In genomic region chr20:49481116-49481515, GRCh38 we compare ENCODE assay signal across 17 cellular contexts. TPM values are rescaled to one million over a fixed set of nuclear protein-coding genes. Genes with fewer than 3 reads are reported as not detected.
DNase-seq lines count a peak whose midpoint lies in the region; ATAC-seq, FAIRE-seq and TF ChIP-seq lines count a peak whose summit lies in the region.
"Had no signal": no experiment of that assay in that cellular context is flagged by ENCODE, and none has a peak within 500 bp of the region (broad histone marks: within the 10 kb centered on the region; RNA-seq: fewer than 3 reads in every experiment).

No MANE protein-coding gene starts in this region.

- H3K9me3 ChIP-seq in liver (ENCODE audit: control insufficient read depth in 4 of 4, low read length in 3 of 4) (no peaks in the 10 kb centered on the region), HepG2 (ENCODE audit: low read length) (no peaks in the 10 kb centered on the region), esophagus muscularis mucosa (no peaks in the 10 kb centered on the region)
- H3K9me3 ChIP-seq in CD8-positive, alpha-beta T cell (ENCODE audit: low read length) = no peaks in the 10 kb centered on the region
- H3K9me3 ChIP-seq: BLaER1 had no signal

- TF ChIP-seq POLR2A in HepG2 (IDR thresholded peaks at IDR 0.05; ENCODE audit: insufficient read depth in 1 of 2, low read depth in 2 of 2, low read length in 2 of 2) (no peak), esophagus muscularis mucosa (IDR thresholded peaks at IDR 0.05; ENCODE audit: low read depth) (no peak), GM12892 (IDR thresholded peaks at IDR 0.05; ENCODE audit: low read depth, low read length) (no peak)

- intact Hi-C loops in HepG2 (cut with micrococcal nuclease; ENCODE audit: unreplicated experiment) (loop anchor here (5.0 kb wide), 1 partner anchor 39 kb away; no protein-coding TSS in a partner anchor), esophagus muscularis mucosa (cut with DNase I) (loop anchor here (5.0 kb wide), 1 partner anchor 34 kb away; no protein-coding TSS in a partner anchor)
- intact Hi-C loops in CD8-positive, alpha-beta T cell (cut with DNase I, micrococcal nuclease) = no loop called here

- no peak overlapping the region for H3K4me2 ChIP-seq in HepG2 (ENCODE audit: low read depth, low read length)
- H3K4me2 ChIP-seq: BLaER1 had no signal

- no TSS peak for BruUV-seq in HepG2 (replicated peaks; lab: Mats Ljungman, UMichigan)

- FAIRE-seq in HepG2 (lab: Jason Lieb, UNC) (no peak), GM12892 (lab: Jason Lieb, UNC) (no peak)
- FAIRE-seq: H54 had no signal

- H3K27ac Mint-ChIP-seq in neural crest cell (ENCODE audit: unreplicated experiment) = no peak overlapping the region
- no peak overlapping the region for H3K27ac Mint-ChIP-seq in CD8-positive, alpha-beta T cell

- TF ChIP-seq EP300 in HepG2 (IDR thresholded peaks at IDR 0.05; ENCODE audit: low read depth in 2 of 2, low read length in 2 of 2) (no peak), HepG2 (CRISPR knock-in tag; IDR thresholded peaks at IDR 0.05; ENCODE audit: borderline replicate concordance) (no peak), esophagus muscularis mucosa (IDR thresholded peaks at IDR 0.05) (no peak)

- no peaks in the 10 kb centered on the region for H3K79me2 ChIP-seq in HepG2 (ENCODE audit: insufficient read depth, low read length)

- H3K4me3 ChIP-seq in liver (ENCODE audit: low read depth in 1 of 3, low read length in 3 of 3) (no peak overlapping the region), HepG2 (replicated peaks in 1 of 3; ENCODE audit: insufficient read depth in 1 of 3, low read depth in 2 of 3, low read length in 3 of 3) (no peak overlapping the region), esophagus muscularis mucosa (peak overlapping the region; percentile 71 to 77 (median 73))
- no peak overlapping the region for H3K4me3 ChIP-seq in CD8-positive, alpha-beta T cell (ENCODE audit: low read depth, low read length)
- H3K4me3 ChIP-seq: BLaER1, GM23248 had no signal

- H3K36me3 ChIP-seq in liver (ENCODE audit: control insufficient read depth in 4 of 4, insufficient read depth in 3 of 4, low read depth in 1 of 4, low read length in 3 of 4) = no peaks in the 10 kb centered on the region
- H3K36me3 ChIP-seq in HepG2 (replicated peaks in 1 of 2; ENCODE audit: control insufficient read depth in 1 of 2, insufficient read depth in 2 of 2, low read length in 2 of 2) = no peaks in the 10 kb centered on the region
- H3K36me3 ChIP-seq in esophagus muscularis mucosa = peaks cover 0 to 15% (median 2%) of the 10 kb centered on the region in 4 donors
- H3K36me3 ChIP-seq in CD8-positive, alpha-beta T cell (ENCODE audit: insufficient read depth, low read length) = no peaks in the 10 kb centered on the region
- H3K36me3 ChIP-seq: BLaER1 had no signal

- no peaks in the 10 kb centered on the region for H3K27me3 ChIP-seq in liver (ENCODE audit: control insufficient read depth in 4 of 4, insufficient read depth in 4 of 4, low read length in 3 of 4)
- H3K27me3 ChIP-seq in HepG2 (ENCODE audit: control insufficient read depth in 1 of 2, insufficient read depth in 2 of 2, low read length in 2 of 2) = peaks cover 4 to 32% of the 10 kb centered on the region in 2 experiments; a peak in 3 of 5 replicates
- H3K27me3 ChIP-seq in esophagus muscularis mucosa = peaks cover 0 to 18% (median 0%) of the 10 kb centered on the region in 4 donors
- H3K27me3 ChIP-seq in CD8-positive, alpha-beta T cell (ENCODE audit: insufficient read depth, low read length) = peaks cover 9% of the 10 kb centered on the region

- no peak for DNase-seq in HepG2 (ENCODE audit: low spot score)
- DNase-seq in esophagus muscularis mucosa (ENCODE audit: extremely low spot score) = no peak
- no peak for DNase-seq in neural crest cell (ENCODE audit: low read depth, low spot score)
- DNase-seq in CD8-positive, alpha-beta T cell = no peak
- no peak for DNase-seq in HuH-7 (ENCODE audit: low spot score)
- DNase-seq in GM12892 (ENCODE audit: insufficient read length) = no peak
- DNase-seq: AML-193, DMS53, GF-D8, GM23248 had no signal

- peak overlapping the region; percentile 34 for H3K4me3 Mint-ChIP-seq in neural crest cell
- no peak overlapping the region for H3K4me3 Mint-ChIP-seq in CD8-positive, alpha-beta T cell

- POLR2A ChIA-PET in HepG2 (lab: Yijun Ruan, JAX) = no interaction called here
- POLR2A ChIA-PET in CD8-positive, alpha-beta T cell (lab: Charles Lee) = no interaction called here

- H3K9me3 Mint-ChIP-seq in neural crest cell = no peaks in the 10 kb centered on the region
- H3K9me3 Mint-ChIP-seq in CD8-positive, alpha-beta T cell = no peaks in the 10 kb centered on the region

- H3K4me1 ChIP-seq in liver (ENCODE audit: control insufficient read depth in 4 of 4, insufficient read depth in 4 of 4, low read length in 3 of 4) (peaks cover 27 to 73% (median 43%) of the 10 kb centered on the region in 4 donors), HepG2 (ENCODE audit: insufficient read depth, low read length) (peaks cover 36% of the 10 kb centered on the region), esophagus muscularis mucosa (peaks cover 12 to 87% (median 77%) of the 10 kb centered on the region in 4 donors)
- H3K4me1 ChIP-seq in CD8-positive, alpha-beta T cell (ENCODE audit: insufficient read depth, low read length) = peaks cover 11% of the 10 kb centered on the region

- no peaks in the 10 kb centered on the region for H3K36me3 Mint-ChIP-seq in neural crest cell (ENCODE audit: low read depth)
- H3K36me3 Mint-ChIP-seq in CD8-positive, alpha-beta T cell = no peaks in the 10 kb centered on the region

- TF ChIP-seq CTCF in liver (IDR thresholded peaks at IDR 0.05; ENCODE audit: low read depth, low read length, missing input control) (no peak), HepG2 (CRISPR knock-in tag; IDR thresholded peaks at IDR 0.05) (no peak), esophagus muscularis mucosa (IDR thresholded peaks at IDR 0.05) (no peak), neural crest cell (conservative IDR thresholded peaks at IDR 0.05) (no peak)
- TF ChIP-seq CTCF in CD8-positive, alpha-beta T cell (IDR thresholded peaks at IDR 0.05) = no peak

- H3K27ac ChIP-seq in liver (ENCODE audit: low read depth in 1 of 2, low read length in 2 of 2) (no peak overlapping the region), HepG2 (ENCODE audit: extremely low read length, insufficient read depth, low read length) (no peak overlapping the region), esophagus muscularis mucosa (replicated peaks in 1 of 4) (peak overlapping the region; percentile 85 to 92 (median 88)), temporal lobe (ENCODE audit: low read depth, low read length) (peak overlapping the region; percentile 69)
- H3K27ac ChIP-seq in CD8-positive, alpha-beta T cell (ENCODE audit: low read depth, low read length) = no peak overlapping the region
- H3K27ac ChIP-seq: 22Rv1, BLaER1, GM23248 had no signal

- peaks cover 30% of the 10 kb centered on the region; the same call in 1 of the 2 replicates for H4K20me1 ChIP-seq in HepG2 (ENCODE audit: insufficient read depth, low read length)

- 48% methylated on average over 3 of the region's 3 CpGs for WGBS in liver
- WGBS in HepG2 (ENCODE audit: low lambda C conversion rate) = 38% methylated on average over 3 of the region's 3 CpGs
- 82% methylated on average over 3 of the region's 3 CpGs for WGBS in esophagus muscularis mucosa

- CTCF ChIA-PET in HepG2 (lab: Yijun Ruan, JAX; ENCODE audit: low intra/inter-chr PET ratio, low total read pairs) = interaction anchor here (9.6 kb wide), 1 partner anchor 147 kb away, joined by 159 read pairs; no protein-coding TSS in a partner anchor
- CTCF ChIA-PET in CD8-positive, alpha-beta T cell (lab: Charles Lee) = no interaction called here

- no peak for ATAC-seq in HepG2
- ATAC-seq in CD8-positive, alpha-beta T cell = no peak

- in situ Hi-C loops in HepG2 (cut with HindIII; ENCODE audit: extremely low pct_ligation_motif_present, low pct_unique_long_range_greater_than_20kb) = loop anchor here (5.0 kb wide), 2 partner anchors 94 to 149 kb away; no protein-coding TSS in a partner anchor

- TF ChIP-seq RAD21 in liver (IDR thresholded peaks at IDR 0.05) (no peak), HepG2 (CRISPR knock-in tag; IDR thresholded peaks at IDR 0.05) (no peak)

- peaks cover 57% of the 10 kb centered on the region for H3K27me3 Mint-ChIP-seq in neural crest cell (ENCODE audit: low read depth)
- peaks cover 57% of the 10 kb centered on the region for H3K27me3 Mint-ChIP-seq in CD8-positive, alpha-beta T cell (ENCODE audit: low read depth)

- H3K4me1 Mint-ChIP-seq in neural crest cell = peaks cover 15% of the 10 kb centered on the region
- peaks cover 7% of the 10 kb centered on the region for H3K4me1 Mint-ChIP-seq in CD8-positive, alpha-beta T cell (ENCODE audit: low read depth)

- no peak overlapping the region for H2AFZ ChIP-seq in HepG2 (ENCODE audit: low read length)
- H2AFZ ChIP-seq: GM23248 had no signal

- H3K9ac ChIP-seq in liver (ENCODE audit: low read depth in 1 of 2, low read length in 2 of 2) = no peak overlapping the region
- no peak overlapping the region for H3K9ac ChIP-seq in HepG2 (ENCODE audit: insufficient read depth, low read depth, low read length)
- H3K9ac ChIP-seq: BLaER1, GM23248 had no signal

RNA-seq across cellular contexts. Expression of gene KCNB1, which starts 1.4 kb away (rescaled TPM):
- total RNA-seq in liver (under 1 TPM; under 0.01 to 0.33 TPM), HepG2 (2016; rRNA removed; fragmentation: Illumina TruSeq; extraction: Trizol) (0.02 TPM in 1 of 2 replicates, not detected in the other), esophagus muscularis mucosa (10 to 100 TPM; 32.3 to 55.5 (median 51.9) TPM), neural crest cell (1.6 and 2.8 TPM in 2 replicates), temporal lobe (9.3 TPM)
- polyA plus RNA-seq in liver (1 to 10 TPM; 2.5 to 3.4 TPM), HepG2 (2011; rRNA removed) (0.01 TPM in 1 of 2 replicates, not detected in the other)
- total RNA-seq in HepG2 (2016; cell fraction: cytosol; rRNA removed; fragmentation: Illumina TruSeq; extraction: Trizol; ENCODE audit: low read depth) = not detected in 2 replicates
- total RNA-seq in HepG2 (2016; cell fraction: insoluble cytoplasmic fraction; rRNA removed; fragmentation: Illumina TruSeq; extraction: Trizol) = 0.04 TPM in 1 of 2 replicates, not detected in the other
- not detected in 2 replicates for total RNA-seq in HepG2 (2016; cell fraction: membrane; rRNA removed; fragmentation: Illumina TruSeq; extraction: Trizol)
- 0.09 TPM in 1 of 2 replicates, not detected in the other for total RNA-seq in HepG2 (2016; cell fraction: nucleus; rRNA removed; fragmentation: Illumina TruSeq; extraction: Trizol)
- 0.03 TPM in 1 of 2 replicates, not detected in the other for polyA plus RNA-seq in HepG2 (2011; cell fraction: cytosol; rRNA removed)
- polyA plus RNA-seq in HepG2 (2011; cell fraction: nucleus; rRNA removed) = not detected in 2 replicates
- polyA plus RNA-seq in HepG2 (2012) = 0.05 and 0.09 TPM in 2 replicates
- not detected in 2 replicates for polyA plus RNA-seq in HepG2 (2016; cell fraction: cytosol; fragmentation: Illumina TruSeq; extraction: Trizol; ENCODE audit: low read depth)
- polyA plus RNA-seq in HepG2 (2016; cell fraction: insoluble cytoplasmic fraction; fragmentation: Illumina TruSeq; extraction: Trizol; ENCODE audit: low read depth) = not detected in 2 replicates
- not detected in 2 replicates for polyA plus RNA-seq in HepG2 (2016; cell fraction: membrane; fragmentation: Illumina TruSeq; extraction: Trizol; ENCODE audit: low read depth)
- not detected in 2 replicates for polyA plus RNA-seq in HepG2 (2016; cell fraction: nucleus; fragmentation: Illumina TruSeq; extraction: Trizol; ENCODE audit: insufficient read depth, low read depth)
- polyA minus RNA-seq in HepG2 (2011; rRNA and poly(A)+ RNA removed; ENCODE audit: low replicate concordance) = 0.16 TPM in 1 of 2 replicates, not detected in the other
- not detected in 2 replicates for polyA minus RNA-seq in HepG2 (2011; cell fraction: cytosol; rRNA and poly(A)+ RNA removed)
- under 0.01 TPM in 1 of 2 replicates, not detected in the other for polyA minus RNA-seq in HepG2 (2011; cell fraction: nucleus; rRNA and poly(A)+ RNA removed)
- under 1 TPM; 0.14 to 0.39 TPM for total RNA-seq in CD8-positive, alpha-beta T cell
- polyA plus RNA-seq in GM12892 (2012; ENCODE audit: missing spikeins) = 0.04 TPM
- total RNA-seq: A673, HT-29 had no signal

Comparison
In these comparisons a context has a peak if more than half of its experiments do, and no peak if none do; other contexts are left out.
1. H3K27ac ChIP-seq: peak in esophagus muscularis mucosa (4 of 4) and temporal lobe (single experiment); none in liver (0 of 2), HepG2 (single experiment) and CD8-positive, alpha-beta T cell (single experiment).
2. H3K4me3 ChIP-seq: peak in esophagus muscularis mucosa (4 of 4); none in liver (0 of 3), HepG2 (0 of 3) and CD8-positive, alpha-beta T cell (single experiment).
3. intact Hi-C loops: an anchor here in HepG2 (5.0 kb wide) and esophagus muscularis mucosa (5.0 kb wide); none called in CD8-positive, alpha-beta T cell.